In the genomic region with DNA sequence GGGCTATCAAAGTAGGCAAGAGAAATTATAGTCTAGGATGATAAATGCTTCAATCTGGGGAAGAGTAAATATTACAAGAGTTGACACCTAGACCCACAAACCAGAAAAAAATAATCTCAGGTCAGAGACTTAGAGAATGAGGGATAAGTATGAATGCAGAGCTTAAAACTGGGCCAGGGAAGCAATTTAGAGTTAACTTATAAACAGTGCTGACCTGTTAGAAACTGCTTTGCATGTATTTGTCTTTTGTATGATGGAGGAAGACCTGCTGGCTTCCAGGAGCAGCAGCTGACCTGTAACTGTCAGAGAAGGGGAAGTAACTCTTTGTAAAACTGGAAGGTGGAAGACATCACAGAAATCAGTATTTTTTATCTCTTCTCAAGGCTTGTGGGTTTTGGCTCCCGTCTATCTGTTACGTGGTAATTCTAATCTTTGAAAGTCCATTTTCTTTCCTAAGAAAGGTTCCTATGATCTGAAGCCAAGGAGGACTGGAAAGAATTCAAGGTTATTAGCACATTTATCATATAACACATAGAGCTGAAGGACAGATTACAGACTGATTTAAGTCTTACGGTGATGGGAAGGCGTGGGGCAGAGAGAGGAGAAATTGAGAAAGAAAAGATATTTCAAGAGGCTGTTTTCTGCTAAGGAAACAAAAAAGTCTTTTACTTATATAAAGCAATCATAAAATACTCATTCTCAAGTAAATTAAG, we compare ENCODE assay signal across 24 cellular contexts.
"Had no signal": no experiment of that assay in that cellular context is flagged by ENCODE, and none has a peak within 500 bp of the region (broad histone marks: within the 10 kb centered on the region; RNA-seq: fewer than 3 reads in every experiment).

No MANE protein-coding gene starts in this region.

- H3K27me3 Mint-ChIP-seq: activated CD4-positive, alpha-beta T cell treated with anti-CD3 and anti-CD28 coated beads, Interleukin-2, amount 10 ng/mL, durations not matched to agents 7 days and 5 days; activated CD8-positive, alpha-beta T cell treated with anti-CD3 and anti-CD28 coated beads for 36 hours; naive B cell had no signal

- H3K27me3 ChIP-seq: brain microvascular endothelial cell, left lung, tibial nerve had no signal

- H3K36me3 ChIP-seq: brain microvascular endothelial cell, left lung, tibial nerve had no signal

- H3K4me2 ChIP-seq: smooth muscle cell had no signal

- DNase-seq: activated CD4-positive, alpha-beta T cell treated with anti-CD3 and anti-CD28 coated beads for 1 hour; activated CD4-positive, alpha-beta T cell treated with anti-CD3 and anti-CD28 coated beads, Interleukin-2, amount 10 ng/mL, durations not matched to agents 7 days and 5 days; activated CD8-positive, alpha-beta T cell treated with anti-CD3 and anti-CD28 coated beads for 36 hours; activated T-cell treated with anti-CD3 and anti-CD28 coated beads, Interleukin-2, amount 50 U/mL, for 48 hours; aorta; brain microvascular endothelial cell; caudate nucleus; cortex of kidney; head of caudate nucleus; hypothalamus; immature natural killer cell; kidney glomerular epithelial cell; left lung; naive B cell; psoas muscle; stimulated activated CD4-positive, alpha-beta T cell treated with anti-CD3 and anti-CD28 coated beads, Interleukin-15, amount 100 ng/mL, for 24 hours; stimulated activated CD4-positive, alpha-beta T cell treated with anti-CD3 and anti-CD28 coated beads, Interleukin-2, amount 100 ng/mL, for 24 hours; stimulated activated naive CD4-positive, alpha-beta T cell treated with Interleukin-2 at 50 U/mL for 16 hours had no signal

- H3K4me3 Mint-ChIP-seq: activated CD4-positive, alpha-beta T cell treated with anti-CD3 and anti-CD28 coated beads, Interleukin-2, amount 10 ng/mL, durations not matched to agents 7 days and 5 days; activated CD8-positive, alpha-beta T cell treated with anti-CD3 and anti-CD28 coated beads for 36 hours; immature natural killer cell had no signal

- H3K4me1 Mint-ChIP-seq: immature natural killer cell had no signal

- H2AFZ ChIP-seq: parathyroid adenoma had no signal

- H3K27ac ChIP-seq: brain microvascular endothelial cell, left lung, parathyroid adenoma, psoas muscle, tibial nerve had no signal

- H3K9ac ChIP-seq: parathyroid adenoma had no signal

- H3K27ac Mint-ChIP-seq: activated CD4-positive, alpha-beta T cell treated with anti-CD3 and anti-CD28 coated beads, Interleukin-2, amount 10 ng/mL, durations not matched to agents 7 days and 5 days; activated CD8-positive, alpha-beta T cell treated with anti-CD3 and anti-CD28 coated beads for 36 hours; activated naive CD4-positive, alpha-beta T cell treated with anti-CD3 and anti-CD28 coated beads, Interleukin-2, amount 50 U/mL, for 72 hours; activated T-helper 2 cell treated with anti-CD3 and anti-CD28 coated beads, Interferon-gamma antibody, Interleukin-2, Interleukin-4, amounts not matched to agents 10 μg/mL and 5 μg/mL and 100 μg/mL, durations not matched to agents 14 hours and 24 hours and 36 hours; immature natural killer cell; naive B cell had no signal

- H3K79me2 ChIP-seq: parathyroid adenoma had no signal

- H3K4me3 ChIP-seq: left lung, lung, psoas muscle, smooth muscle cell, tibial nerve had no signal

- H3K4me1 ChIP-seq: left lung, parathyroid adenoma, psoas muscle, tibial nerve had no signal
